Comparison of ENCODE assay signal across 22 cellular contexts in the genomic region with DNA sequence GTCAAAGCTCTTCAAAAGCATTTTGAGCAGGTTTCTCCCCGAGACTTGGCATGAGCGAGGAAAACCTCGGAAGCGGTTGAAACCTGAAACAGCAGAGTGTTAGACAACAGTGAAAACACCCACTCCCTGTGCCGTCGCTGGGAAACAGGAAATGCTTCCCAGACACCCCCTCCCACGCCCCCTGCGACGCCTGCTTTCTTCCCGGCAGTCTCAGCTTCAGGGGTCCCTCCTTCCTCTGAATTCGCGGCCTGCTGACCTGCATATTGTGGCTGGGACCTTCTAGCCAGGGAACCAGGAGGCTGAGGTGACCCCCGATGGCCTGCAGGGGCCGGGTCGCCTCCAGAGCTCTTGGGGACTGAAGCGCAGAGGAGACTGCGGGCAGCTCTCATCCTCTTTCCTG.
A peak's percentile ranks its signal among the peaks of the same experiment; 100 is the strongest.
DNase-seq lines count a peak whose midpoint lies in the region; ATAC-seq and TF ChIP-seq lines count a peak whose summit lies in the region.
"Had no signal": no experiment of that assay in that cellular context is flagged by ENCODE, and none has a peak within 500 bp of the region (broad histone marks: within the 10 kb centered on the region; RNA-seq: fewer than 3 reads in every experiment).

No MANE protein-coding gene starts in this region.

- TF ChIP-seq POLR2A in heart left ventricle (IDR thresholded peaks at IDR 0.05): no peak
- no peak for TF ChIP-seq POLR2A in thyroid gland (IDR thresholded peaks at IDR 0.05)

- H3K4me1 Mint-ChIP-seq in endothelial cell (ENCODE audit: unreplicated experiment): peaks cover 26% of the 10 kb centered on the region
- H3K4me1 Mint-ChIP-seq: IgD-negative memory B cell had no signal

- 37 to 50% (median 46%) methylated on average over 8 to 17 of the region's 17 CpGs for WGBS in heart left ventricle, 4 donors
- WGBS in right cardiac atrium: 34% methylated on average over 17 of the region's 17 CpGs
- 13 to 22% methylated on average over 9 to 17 of the region's 17 CpGs for WGBS in mesodermal cell (ENCODE audit: insufficient coverage in 2 of 2), 2 experiments
- WGBS in thyroid gland, 2 donors: 11 to 24% methylated on average over 10 to 12 of the region's 17 CpGs

- H3K36me3 ChIP-seq in heart left ventricle: no peaks in the 10 kb centered on the region
- H3K36me3 ChIP-seq in mesodermal cell (ENCODE audit: control insufficient read depth, insufficient read depth, low read length): no peaks in the 10 kb centered on the region
- H3K36me3 ChIP-seq in thyroid gland: no peaks in the 10 kb centered on the region
- H3K36me3 ChIP-seq: BLaER1, HAP-1, ovary had no signal

- H3K4me3 ChIP-seq in heart left ventricle: peak overlapping the region in 1 of 12 donors; percentile 7
- no peak overlapping the region for H3K4me3 ChIP-seq in right cardiac atrium (ENCODE audit: low read length)
- peak overlapping the region; percentile 12 for H3K4me3 ChIP-seq in mesodermal cell (ENCODE audit: extremely low read depth, insufficient read depth, low read length, poor library complexity, severe bottlenecking)
- H3K4me3 ChIP-seq in thyroid gland (replicated peaks in 1 of 3): no peak overlapping the region
- H3K4me3 ChIP-seq: BLaER1, HAP-1, ovary had no signal

- peak overlapping the region; percentile 59 for H3K4me3 Mint-ChIP-seq in endothelial cell (ENCODE audit: unreplicated experiment)
- H3K4me3 Mint-ChIP-seq: IgD-negative memory B cell had no signal

- peak overlapping the region in 9 of 12 donors; percentile 23 to 72 (median 53) for H3K27ac ChIP-seq in heart left ventricle
- no peak overlapping the region for H3K27ac ChIP-seq in right cardiac atrium (ENCODE audit: low read length)
- peak overlapping the region; percentile 98 for H3K27ac ChIP-seq in mesodermal cell (ENCODE audit: low read depth, low read length, severe bottlenecking)
- H3K27ac ChIP-seq in thyroid gland: peak overlapping the region; percentile 69 to 96 (median 71)
- H3K27ac ChIP-seq: BLaER1, ovary had no signal

- H3K9me3 ChIP-seq in heart left ventricle (peaks cover 0 to 5% (median 0%) of the 10 kb centered on the region in 12 donors), right cardiac atrium (ENCODE audit: control insufficient read depth, low read length) (no peaks in the 10 kb centered on the region), mesodermal cell (ENCODE audit: control insufficient read depth, low read length) (peaks cover 7% of the 10 kb centered on the region), thyroid gland (no peaks in the 10 kb centered on the region)
- H3K9me3 ChIP-seq: HAP-1, ovary had no signal

- H3K4me1 ChIP-seq in heart left ventricle (peaks cover 0 to 19% (median 3%) of the 10 kb centered on the region in 12 donors), right cardiac atrium (ENCODE audit: control insufficient read depth, insufficient read depth, low read length) (peaks cover 4% of the 10 kb centered on the region), mesodermal cell (ENCODE audit: control insufficient read depth, insufficient read depth, low read length, poor library complexity, severe bottlenecking) (peaks cover 30% of the 10 kb centered on the region), thyroid gland (peaks cover 13 to 22% of the 10 kb centered on the region in 2 donors)
- H3K4me1 ChIP-seq: HAP-1 had no signal

- H3K9me3 Mint-ChIP-seq in endothelial cell (ENCODE audit: unreplicated experiment): no peaks in the 10 kb centered on the region

- H3K27me3 ChIP-seq in heart left ventricle (no peaks in the 10 kb centered on the region), right cardiac atrium (ENCODE audit: control insufficient read depth, insufficient read depth) (no peaks in the 10 kb centered on the region), thyroid gland (no peaks in the 10 kb centered on the region)
- H3K27me3 ChIP-seq: BLaER1, ovary had no signal

- DNase-seq in heart left ventricle (peak in 1 of 5 donors; percentile 25), right cardiac atrium (no peak), endothelial cell (ENCODE audit: low spot score) (peak; percentile 59), thyroid gland (peak; percentile 69 to 77), HUDEP-2 (lab: John Stamatoyannopoulos, UW; ENCODE audit: unreplicated experiment in 76 of 76) (no peak), cortex of kidney (lab: John Stamatoyannopoulos, UW) (no peak)
- DNase-seq: 8988T; activated CD4-positive, alpha-beta T cell treated with anti-CD3 and anti-CD28 coated beads, Interleukin-2, amount 50 U/mL, for 48 hours; activated naive CD4-positive, alpha-beta T cell; anterior cingulate cortex; left cardiac atrium; MM.1S; NCI-H82; SIG-M5; stimulated activated naive CD4-positive, alpha-beta T cell treated with Interleukin-2 at 50 U/mL for 16 hours had no signal

- peak overlapping the region; percentile 98 for H3K27ac Mint-ChIP-seq in endothelial cell (ENCODE audit: unreplicated experiment)
- H3K27ac Mint-ChIP-seq: IgD-negative memory B cell had no signal

- H3K36me3 Mint-ChIP-seq in endothelial cell (ENCODE audit: low read depth, unreplicated experiment): peaks cover 13% of the 10 kb centered on the region
- H3K36me3 Mint-ChIP-seq: IgD-negative memory B cell had no signal

- intact Hi-C loops in heart left ventricle (cut with DNase I): loop anchor here in 1 of 10 donors (10.0 kb wide), 1 partner anchor 61 kb away; no protein-coding TSS in a partner anchor
- intact Hi-C loops in right cardiac atrium (cut with DNase I): no loop called here
- intact Hi-C loops in thyroid gland (cut with DNase I): no loop called here

- no peak for TF ChIP-seq CTCF in heart left ventricle (IDR thresholded peaks at IDR 0.05)
- TF ChIP-seq CTCF in endothelial cell (IDR thresholded peaks at IDR 0.05; ENCODE audit: unreplicated experiment): no peak
- TF ChIP-seq CTCF in thyroid gland (IDR thresholded peaks at IDR 0.05): no peak

- no peak for ATAC-seq in heart left ventricle
- ATAC-seq in right cardiac atrium: no peak
- no peak for ATAC-seq in HG03521 (IDR thresholded peaks at IDR 0.05; ENCODE audit: unreplicated experiment)
- ATAC-seq: sciatic nerve had no signal

- H3K27me3 Mint-ChIP-seq in endothelial cell (ENCODE audit: unreplicated experiment): peaks cover 5% of the 10 kb centered on the region

Comparison
In these comparisons a context has a peak if more than half of its experiments do, and no peak if none do; other contexts are left out.
1. DNase-seq: peak in endothelial cell (single experiment) and thyroid gland (2 of 2); none in right cardiac atrium (0 of 3), HUDEP-2 (0 of 76) and cortex of kidney (single experiment).